ENCODE assay signal across 13 cellular contexts in genomic region chr19:5966215-5966614, GRCh38. TPM values are rescaled to one million over a fixed set of nuclear protein-coding genes. Genes with fewer than 3 reads are reported as not detected.
DNase-seq lines count a peak whose midpoint lies in the region; ATAC-seq and TF ChIP-seq lines count a peak whose summit lies in the region.
"Had no signal": no experiment of that assay in that cellular context is flagged by ENCODE, and none has a peak within 500 bp of the region (broad histone marks: within the 10 kb centered on the region; RNA-seq: fewer than 3 reads in every experiment).

No MANE protein-coding gene starts in this region.

- H3K9me3 ChIP-seq in GM23248 (ENCODE audit: low read depth) (no peaks in the 10 kb centered on the region), right cardiac atrium (ENCODE audit: control insufficient read depth, low read length) (no peaks in the 10 kb centered on the region), sigmoid colon (no peaks in the 10 kb centered on the region)

- DNase-seq in GM23248: peak; percentile 86
- DNase-seq in amniotic epithelial cell (ENCODE audit: low read depth): peak; percentile 91
- peak in 1 of 3 donors; percentile 54 for DNase-seq in right cardiac atrium
- DNase-seq in sigmoid colon: peak; percentile 82
- no peak for DNase-seq in sciatic nerve (ENCODE audit: low spot score)
- DNase-seq in activated CD4-positive, alpha-beta T cell treated with anti-CD3 and anti-CD28 coated beads for 1 hour: no peak
- DNase-seq: GF-D8; left colon; NCI-H69; stimulated activated CD4-positive, alpha-beta T cell treated with anti-CD3 and anti-CD28 coated beads, Interleukin-15, amount 100 ng/mL, for 24 hours had no signal

- no peak for TF ChIP-seq CTCF in sigmoid colon (IDR thresholded peaks at IDR 0.05)

- no peak for TF ChIP-seq POLR2A in sigmoid colon (IDR thresholded peaks at IDR 0.05)

- TF ChIP-seq EP300 in sigmoid colon (IDR thresholded peaks at IDR 0.05): peak in 2 of 4 donors; percentile 45 to 81

- H3K27ac ChIP-seq in GM23248 (peak overlapping the region; percentile 74), right cardiac atrium (ENCODE audit: low read length) (peak overlapping the region; percentile 71), sigmoid colon (peak overlapping the region; percentile 71 to 89 (median 84))

- peak overlapping the region; percentile 80 for H3K4me2 ChIP-seq in GM23248 (ENCODE audit: unreplicated experiment)
- H3K4me2 ChIP-seq: GM23338 had no signal

- ATAC-seq in right cardiac atrium (peak; percentile 10 to 13), sciatic nerve (no peak), GM19035 (IDR thresholded peaks at IDR 0.05; ENCODE audit: unreplicated experiment) (no peak), HG03439 (IDR thresholded peaks at IDR 0.05; ENCODE audit: unreplicated experiment) (no peak)
- ATAC-seq: GM23338, left colon had no signal

- intact Hi-C loops in right cardiac atrium (cut with DNase I) (no loop called here), sigmoid colon (cut with DNase I) (loop anchor here (5.0 kb wide), 1 partner anchor 164 kb away; no protein-coding TSS in a partner anchor), sciatic nerve (cut with DNase I) (no loop called here)

- H3K4me3 ChIP-seq in GM23248 (peak overlapping the region; percentile 50), right cardiac atrium (ENCODE audit: low read length) (no peak overlapping the region), sigmoid colon (no peak overlapping the region)
- H3K4me3 ChIP-seq: GM23338 had no signal

- H3K27me3 ChIP-seq in GM23248 (replicated peaks; ENCODE audit: insufficient read depth) (no peaks in the 10 kb centered on the region), right cardiac atrium (ENCODE audit: control insufficient read depth, insufficient read depth) (no peaks in the 10 kb centered on the region), sigmoid colon (no peaks in the 10 kb centered on the region)

- H3F3A ChIP-seq in GM23248 (ENCODE audit: insufficient read depth): peaks cover 27% of the 10 kb centered on the region

- H2AFZ ChIP-seq in GM23248: no peak overlapping the region
- H2AFZ ChIP-seq: GM23338 had no signal

- peaks cover 42% of the 10 kb centered on the region for H3K4me1 ChIP-seq in GM23248 (ENCODE audit: insufficient read depth)
- peaks cover 46% of the 10 kb centered on the region for H3K4me1 ChIP-seq in right cardiac atrium (ENCODE audit: control insufficient read depth, insufficient read depth, low read length)
- peaks cover 0 to 89% (median 87%) of the 10 kb centered on the region in 4 donors for H3K4me1 ChIP-seq in sigmoid colon

- peaks cover 7% of the 10 kb centered on the region; the same call in 1 of the 2 replicates for H4K20me1 ChIP-seq in GM23248 (ENCODE audit: insufficient read depth)

- no peaks in the 10 kb centered on the region for H3K9me2 ChIP-seq in GM23248 (ENCODE audit: insufficient read depth)

- H3K9ac ChIP-seq in GM23248: peak overlapping the region; percentile 50

- no peaks in the 10 kb centered on the region for H3K36me3 ChIP-seq in GM23248 (ENCODE audit: low read depth)
- H3K36me3 ChIP-seq in sigmoid colon: no peaks in the 10 kb centered on the region

- in situ Hi-C loops in GM23248 (cut with MboI): no loop called here

- WGBS in GM23248 (ENCODE audit: low coverage in 1 of 2, low lambda C conversion rate in 2 of 2, missing lambda C conversion rate in 2 of 2), 2 experiments: 10 to 14% methylated on average over 8 of the region's 8 CpGs
- 38% methylated on average over 8 of the region's 8 CpGs for WGBS in right cardiac atrium
- 73 to 76% methylated on average over 8 of the region's 8 CpGs for WGBS in sigmoid colon, 2 donors

- H3K79me2 ChIP-seq in GM23248 (ENCODE audit: insufficient read depth): peaks cover 100% of the 10 kb centered on the region

RNA-seq across cellular contexts. Expression of gene RANBP3, which starts 11.7 kb away (rescaled TPM):
- total RNA-seq in GM23248 (2014; rRNA removed; shearing (Covaris generic)): 41.8 and 53.5 TPM in 2 replicates
- polyA plus RNA-seq in GM23248 (2016; fragmentation: Nextera tagmentation; extraction: Ambion mirVana): 50.0 and 51.7 TPM in 2 replicates
- 10 to 100 TPM; 54.8 to 73.8 (median 67.7) TPM for total RNA-seq in right cardiac atrium
- polyA plus RNA-seq in right cardiac atrium: 49.6 TPM
- 10 to 100 TPM; 63.1 to 86.4 (median 82.7) TPM for total RNA-seq in sigmoid colon
- 10 to 100 TPM; 27.0 to 47.5 (median 27.6) TPM for polyA plus RNA-seq in sigmoid colon
- total RNA-seq in sciatic nerve: 76.3 TPM

RNA-seq across cellular contexts. Expression of gene CAPS, which starts 52.2 kb away (rescaled TPM):
- total RNA-seq in GM23248 (2014; rRNA removed; shearing (Covaris generic)): 5.1 and 16.1 TPM in 2 replicates
- polyA plus RNA-seq in GM23248 (2016; fragmentation: Nextera tagmentation; extraction: Ambion mirVana): 6.7 and 7.0 TPM in 2 replicates
- 10 to 100 TPM in 2 of 4 donors, 1 to 10 TPM in 2; 8.9 to 14.2 (median 9.9) TPM for total RNA-seq in right cardiac atrium
- polyA plus RNA-seq in right cardiac atrium: 7.1 TPM
- 10 to 100 TPM in 2 of 4 donors, 1 to 10 TPM in 2; 4.9 to 18.6 (median 9.7) TPM for total RNA-seq in sigmoid colon
- 10 to 100 TPM in 1 of 3 donors, 1 to 10 TPM in 2; 3.6 to 13.7 (median 3.7) TPM for polyA plus RNA-seq in sigmoid colon
- total RNA-seq in sciatic nerve: 80.2 TPM

Comparison
In these comparisons a context has a peak if more than half of its experiments do, and no peak if none do; other contexts are left out.
1. DNase-seq: peak in GM23248 (single experiment), amniotic epithelial cell (single experiment) and sigmoid colon (single experiment); none in sciatic nerve (single experiment) and activated CD4-positive, alpha-beta T cell treated with anti-CD3 and anti-CD28 coated beads for 1 hour (single experiment).
2. ATAC-seq: peak in right cardiac atrium (2 of 2); none in sciatic nerve (single experiment), GM19035 (single experiment) and HG03439 (single experiment).
3. Peak in every context shown above with its lines, with median percentiles within 50 percentile points of each other: H3K27ac ChIP-seq.